16 cellular contexts compared by ENCODE assay signal in the genomic region with DNA sequence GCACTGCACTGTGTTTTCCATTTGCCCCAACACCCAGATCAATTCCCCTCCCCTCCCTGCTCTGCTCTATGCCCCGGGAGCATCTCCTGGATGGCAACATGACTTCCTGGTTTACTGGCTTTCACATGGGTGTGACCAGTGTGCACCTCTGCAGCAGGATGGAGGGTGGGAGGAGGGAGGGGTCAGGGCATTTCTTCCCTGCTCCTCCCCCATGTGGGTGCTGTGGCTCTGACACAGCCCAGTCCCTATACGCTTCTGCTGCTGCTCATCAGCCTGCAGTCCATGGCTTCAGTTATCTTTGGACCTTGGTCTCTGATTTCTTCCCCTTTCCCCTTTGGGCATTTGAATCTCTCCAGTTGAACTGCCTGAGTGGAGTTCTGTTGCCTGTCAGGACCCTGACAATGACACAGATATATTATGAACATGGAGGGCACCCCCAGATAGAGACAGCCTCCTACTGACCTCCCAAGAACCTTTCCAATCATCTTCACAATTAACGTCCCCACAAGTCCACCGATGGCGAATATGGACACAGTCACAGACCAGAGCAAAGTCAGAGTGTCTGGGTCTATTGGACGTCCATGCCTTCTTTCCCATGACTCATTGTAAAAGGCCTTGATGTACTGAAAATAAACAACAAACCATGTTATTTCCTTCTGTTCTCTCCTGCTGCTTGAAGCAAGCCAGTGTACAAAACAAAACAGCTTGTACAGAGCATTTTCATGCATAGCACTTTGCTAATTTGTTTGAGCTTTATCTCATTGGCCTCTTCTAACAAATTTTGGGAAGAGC. TPM values are rescaled to one million over a fixed set of nuclear protein-coding genes. Genes with fewer than 3 reads are reported as not detected.
A peak's percentile ranks its signal among the peaks of the same experiment; 100 is the strongest.
DNase-seq lines count a peak whose midpoint lies in the region; ATAC-seq, FAIRE-seq and TF ChIP-seq lines count a peak whose summit lies in the region.
"Had no signal": no experiment of that assay in that cellular context is flagged by ENCODE, and none has a peak within 500 bp of the region (broad histone marks: within the 10 kb centered on the region; RNA-seq: fewer than 3 reads in every experiment).

No MANE protein-coding gene starts in this region.

- peaks cover 11% of the 10 kb centered on the region; the same call in 1 of the 2 replicates for H3K4me1 ChIP-seq in IMR-90 (ENCODE audit: control insufficient read depth, insufficient read depth, low read length)
- H3K4me1 ChIP-seq in pancreas = no peaks in the 10 kb centered on the region

- H3K18ac ChIP-seq in IMR-90 (ENCODE audit: low read depth, low read length) = peak overlapping the region; percentile 1; the same call in 1 of the 2 replicates

- ATAC-seq in IMR-90 (ENCODE audit: low read depth) = peak; percentile 94
- ATAC-seq in pancreas = peak in 3 of 4 donors; percentile 26 to 40 (median 30)
- ATAC-seq: stimulated activated naive CD8-positive, alpha-beta T cell treated with anti-CD3 and anti-CD28 coated beads, Interleukin-15, amount 100 ng/mL, for 72 hours had no signal

- POLR2A ChIA-PET in IMR-90 (lab: Charles Lee; ENCODE audit: unreplicated experiment) = no interaction called here

- no peak overlapping the region for H4K8ac ChIP-seq in IMR-90 (ENCODE audit: low read depth in 2 of 2, low read length in 2 of 2)

- peaks cover 12% of the 10 kb centered on the region for H3K4me1 Mint-ChIP-seq in CD14-positive monocyte

- in situ Hi-C loops in IMR-90 (cut with MboI; ENCODE audit: low sequenced_read_pairs) = no loop called here

- no peak overlapping the region for H2BK15ac ChIP-seq in IMR-90 (ENCODE audit: low read depth, low read length)

- H3K14ac ChIP-seq in IMR-90 (replicated peaks; ENCODE audit: low read depth, low read length) = no peak overlapping the region

- H3K27ac ChIP-seq in IMR-90 (ENCODE audit: insufficient read depth, low read length) (peak overlapping the region; percentile 49; the same call in 1 of the 2 replicates), pancreas (no peak overlapping the region)
- H3K27ac ChIP-seq: BLaER1 had no signal

- no peak overlapping the region for H3K4me2 ChIP-seq in IMR-90 (ENCODE audit: low read depth, low read length)
- H3K4me2 ChIP-seq: BLaER1 had no signal

- H3K27ac Mint-ChIP-seq in CD14-positive monocyte = peak overlapping the region in 5 of 7 donors; percentile 13 to 75 (median 39)
- H3K27ac Mint-ChIP-seq: activated naive CD8-positive, alpha-beta T cell treated with anti-CD3 and anti-CD28 coated beads, Interleukin-2, amount 10 ng/mL, durations not matched to agents 7 days and 5 days had no signal

- no peak overlapping the region for H3K9ac ChIP-seq in IMR-90 (ENCODE audit: low read depth, low read length)
- H3K9ac ChIP-seq: BLaER1 had no signal

- H3K4me3 Mint-ChIP-seq in CD14-positive monocyte = no peak overlapping the region
- H3K4me3 Mint-ChIP-seq: activated naive CD8-positive, alpha-beta T cell treated with anti-CD3 and anti-CD28 coated beads, Interleukin-2, amount 10 ng/mL, durations not matched to agents 7 days and 5 days; stimulated activated naive CD8-positive, alpha-beta T cell treated with anti-CD3 and anti-CD28 coated beads, Interleukin-15, amount 100 ng/mL, for 72 hours had no signal

- BruUV-seq in IMR-90 (replicated peaks; lab: Mats Ljungman, UMichigan) = no TSS peak

- FAIRE-seq in pancreas (lab: Jason Lieb, UNC) (no peak), frontal cortex (lab: Jason Lieb, UNC) (no peak)
- FAIRE-seq: islet of Langerhans had no signal

- TF ChIP-seq CTCF in CD14-positive monocyte (IDR thresholded peaks at IDR 0.05) = no peak
- no peak for TF ChIP-seq CTCF in IMR-90 (conservative IDR thresholded peaks at IDR 0.05; ENCODE audit: low read depth, low read length)
- no peak for TF ChIP-seq CTCF in pancreas (IDR thresholded peaks at IDR 0.05)

- WGBS in IMR-90 (ENCODE audit: extremely low coverage in 2 of 2, insufficient read length in 1 of 2), 2 experiments = no CpG with 5 or more reads among the region's 6 CpGs
- 62 to 67% methylated on average over 6 of the region's 6 CpGs for WGBS in pancreas, 2 donors

- H4K20me1 ChIP-seq in IMR-90 (ENCODE audit: insufficient read depth, low read length) = no peaks in the 10 kb centered on the region
- H4K20me1 ChIP-seq: BLaER1 had no signal

- peaks cover 9% of the 10 kb centered on the region; the same call in 1 of the 2 replicates for H3K9me1 ChIP-seq in IMR-90 (ENCODE audit: insufficient read depth, low read length)

- no peak overlapping the region for H2AFZ ChIP-seq in IMR-90 (replicated peaks; ENCODE audit: low read length, poor library complexity)

- dilution Hi-C loops in IMR-90 (cut with HindIII; ENCODE audit: low sequenced_read_pairs, unreplicated experiment) = no loop called here

- no peak for TF ChIP-seq RAD21 in IMR-90 (IDR thresholded peaks at IDR 0.05; ENCODE audit: low read length)

- no peak overlapping the region for H3K56ac ChIP-seq in IMR-90 (ENCODE audit: extremely low read depth, insufficient read depth, low read length)

- no peaks in the 10 kb centered on the region for H3K27me3 ChIP-seq in IMR-90 (ENCODE audit: control insufficient read depth, insufficient read depth, low read length)
- no peaks in the 10 kb centered on the region for H3K27me3 ChIP-seq in pancreas
- H3K27me3 ChIP-seq: BLaER1, ovary had no signal

- H3K36me3 ChIP-seq in IMR-90 (ENCODE audit: control insufficient read depth, insufficient read depth, low read length) (no peaks in the 10 kb centered on the region), pancreas (no peaks in the 10 kb centered on the region)
- H3K36me3 ChIP-seq: BLaER1, ovary had no signal

- no peak overlapping the region; the same call in 1 of the 2 replicates for H2AK5ac ChIP-seq in IMR-90 (ENCODE audit: low read depth, low read length)

- H3K23ac ChIP-seq in IMR-90 (ENCODE audit: low read depth, low read length) = no peak overlapping the region

- H4K5ac ChIP-seq in IMR-90 (ENCODE audit: low read depth, low read length) = no peak overlapping the region; the same call in 1 of the 2 replicates

- H3K79me1 ChIP-seq in IMR-90 (ENCODE audit: low read depth in 1 of 2, low read length in 2 of 2) = no peaks in the 10 kb centered on the region

- no peak overlapping the region for H2BK5ac ChIP-seq in IMR-90 (ENCODE audit: low read depth, low read length, poor library complexity, severe bottlenecking)

- no peak for TF ChIP-seq POLR2A in IMR-90 (IDR thresholded peaks at IDR 0.05; ENCODE audit: low read depth, low read length)

- H2BK20ac ChIP-seq in IMR-90 (ENCODE audit: low read depth, low read length) = peak overlapping the region; percentile 24; the same call in 1 of the 2 replicates

- intact Hi-C loops in CD14-positive monocyte (cut with micrococcal nuclease) = no loop called here
- intact Hi-C loops in IMR-90 (cut with micrococcal nuclease) = no loop called here
- intact Hi-C loops in pancreas (cut with DNase I) = no loop called here

- H3K9me3 ChIP-seq in IMR-90 (ENCODE audit: control insufficient read depth, insufficient read depth, low read length) = no peaks in the 10 kb centered on the region
- no peaks in the 10 kb centered on the region for H3K9me3 ChIP-seq in pancreas
- H3K9me3 ChIP-seq: ovary had no signal

- no peak overlapping the region for H3K4me3 ChIP-seq in IMR-90 (ENCODE audit: insufficient read depth, low read depth, low read length)
- no peak overlapping the region for H3K4me3 ChIP-seq in pancreas
- H3K4me3 ChIP-seq: BLaER1, ovary had no signal

- H3K4ac ChIP-seq in IMR-90 (ENCODE audit: low read depth, low read length) = peak overlapping the region; percentile 11; the same call in 1 of the 2 replicates

- CTCF ChIA-PET in IMR-90 (lab: Yijun Ruan, JAX) = no interaction called here

- peaks cover 0 to 2% (median 0%) of the 10 kb centered on the region in 7 donors for H3K9me3 Mint-ChIP-seq in CD14-positive monocyte

- peaks cover 0 to 1% (median 0%) of the 10 kb centered on the region in 3 donors for H3K27me3 Mint-ChIP-seq in CD14-positive monocyte (ENCODE audit: low read depth in 3 of 3)
- H3K27me3 Mint-ChIP-seq: activated naive CD8-positive, alpha-beta T cell treated with anti-CD3 and anti-CD28 coated beads, Interleukin-2, amount 10 ng/mL, durations not matched to agents 7 days and 5 days; stimulated activated naive CD8-positive, alpha-beta T cell treated with anti-CD3 and anti-CD28 coated beads, Interleukin-15, amount 100 ng/mL, for 72 hours had no signal

- DNase-seq in CD14-positive monocyte (ENCODE audit: low spot score) (no peak), IMR-90 (peak; percentile 45), fibroblast of gingiva (ENCODE audit: low read depth) (peak; percentile 16), pancreas (no peak), COR-L47 (lab: John Stamatoyannopoulos, UW) (no peak), iPS-NIHi11 (ENCODE audit: low spot score) (no peak), frontal cortex (ENCODE audit: low spot score in 2 of 2) (no peak)
- DNase-seq: activated naive CD8-positive, alpha-beta T cell treated with anti-CD3 and anti-CD28 coated beads, Interleukin-2, amount 10 ng/mL, durations not matched to agents 7 days and 5 days; activated T-cell treated with anti-CD3 and anti-CD28 coated beads for 4 hours; caudate nucleus; NK-92 treated with Interleukin-12 subunit alpha and Interleukin-12 subunit beta, amount 100 ng/mL, for 24 hours; ovary; SHP77 treated with DMSO at 0.1 percent for 48 hours; stimulated activated naive CD8-positive, alpha-beta T cell treated with anti-CD3 and anti-CD28 coated beads, Interleukin-15, amount 100 ng/mL, for 72 hours had no signal

- peak overlapping the region; percentile 14 for H4K91ac ChIP-seq in IMR-90 (ENCODE audit: insufficient read depth, low read depth, low read length)

- peaks cover 66 to 88% of the 10 kb centered on the region in 2 donors for H3K36me3 Mint-ChIP-seq in CD14-positive monocyte

- peak overlapping the region; percentile 45; the same call in 1 of the 2 replicates for H2BK120ac ChIP-seq in IMR-90 (ENCODE audit: low read depth, low read length)

- no peak overlapping the region for H2AK9ac ChIP-seq in IMR-90 (replicated peaks; ENCODE audit: low read depth, low read length, poor library complexity)

TF ChIP-seq in IMR-90, 13 proteins besides CTCF, POLR2A, EP300 and RAD21 (continues in another document):
- TF ChIP-seq MXI1 (IDR thresholded peaks at IDR 0.05; ENCODE audit: borderline replicate concordance, low read depth, low read length) = no peak
- no peak for TF ChIP-seq RCOR1 (IDR thresholded peaks at IDR 0.05; ENCODE audit: insufficient replicate concordance, low read length)
- no peak for TF ChIP-seq MAFK (IDR thresholded peaks at IDR 0.05; ENCODE audit: low read depth, low read length)
- no peak for TF ChIP-seq MAZ (IDR thresholded peaks at IDR 0.05; ENCODE audit: borderline replicate concordance, low read depth, low read length)

RNA-seq across cellular contexts. Expression of a gene that starts 24.8 kb away (rescaled TPM):
- polyA plus RNA-seq in CD14-positive monocyte (10 to 100 TPM; 34.7 to 38.6 TPM), IMR-90 (2012; rRNA removed) (1.0 and 2.1 TPM in 2 replicates), pancreas (1 to 10 TPM; 1.9 to 2.2 TPM)
- total RNA-seq in IMR-90 (2012; rRNA removed) (0.56 and 0.72 TPM in 2 replicates), pancreas (1 to 10 TPM; 1.2 to 5.7 (median 2.6) TPM), frontal cortex (2.9 TPM)
- 1.2 and 1.3 TPM in 2 replicates for polyA plus RNA-seq in IMR-90 (2012; cell fraction: cytosol; rRNA removed)
- polyA plus RNA-seq in IMR-90 (2012; cell fraction: nucleus; rRNA removed; ENCODE audit: low replicate concordance) = 1.6 and 1.8 TPM in 2 replicates

Comparison
In these comparisons a context has a peak if more than half of its experiments do, and no peak if none do; other contexts are left out.
1. DNase-seq: peak in IMR-90 (single experiment) and fibroblast of gingiva (single experiment); none in CD14-positive monocyte (single experiment), pancreas (0 of 6), COR-L47 (single experiment), iPS-NIHi11 (single experiment) and frontal cortex (0 of 2).